Comparison of ENCODE assay signal across 1 cellular context in the genomic region with DNA sequence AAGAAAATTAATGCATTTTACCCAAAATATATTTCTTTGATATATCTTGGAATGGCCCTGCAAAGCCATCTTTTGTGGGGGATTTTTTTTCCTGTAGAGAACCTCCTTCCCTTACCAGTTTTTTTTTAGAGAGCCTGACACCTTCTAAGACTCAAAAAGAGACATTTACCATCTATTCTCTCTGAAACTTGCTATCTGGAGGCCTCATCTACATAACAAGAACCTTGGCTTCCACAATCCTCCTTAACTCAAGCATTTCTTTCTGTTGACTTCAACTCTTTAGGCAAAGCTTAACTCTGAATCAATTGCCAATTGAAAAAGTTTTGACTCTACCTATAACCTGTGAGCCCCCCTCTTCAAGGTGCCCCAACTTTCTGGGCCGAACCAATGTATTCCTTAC.
TF ChIP-seq lines count a peak whose summit lies in the region.

No MANE protein-coding gene starts in this region.

TF ChIP-seq in WTC11, 78 proteins besides CTCF, POLR2A, EP300 and RAD21 (continued from another document):
- no peak for TF ChIP-seq ZNF396 (CRISPR knock-in tag; IDR thresholded peaks at IDR 0.05; ENCODE audit: borderline replicate concordance)
